20 cellular contexts compared by ENCODE assay signal in genomic region chr7:155870334-155871180, GRCh38. TPM values are rescaled to one million over a fixed set of nuclear protein-coding genes. Genes with fewer than 3 reads are reported as not detected.
DNase-seq lines count a peak whose midpoint lies in the region; ATAC-seq and TF ChIP-seq lines count a peak whose summit lies in the region.
"Had no signal": no experiment of that assay in that cellular context is flagged by ENCODE, and none has a peak within 500 bp of the region (broad histone marks: within the 10 kb centered on the region; RNA-seq: fewer than 3 reads in every experiment).

No MANE protein-coding gene starts in this region.

- H3K9ac ChIP-seq in colonic mucosa (ENCODE audit: low read depth in 2 of 2, low read length in 2 of 2), result no peak overlapping the region

- H3K27me3 ChIP-seq in colonic mucosa, result no peaks in the 10 kb centered on the region
- H3K27me3 ChIP-seq: Peyer's patch had no signal

- TF ChIP-seq CTCF in colonic mucosa (IDR thresholded peaks at IDR 0.05), result no peak

- no peaks in the 10 kb centered on the region for H3K9me3 ChIP-seq in colonic mucosa
- H3K9me3 ChIP-seq: Peyer's patch had no signal

- ATAC-seq in HG02884 (IDR thresholded peaks at IDR 0.05; ENCODE audit: unreplicated experiment), result no peak
- ATAC-seq: A549, GM12878 had no signal

- no peak overlapping the region for H3K27ac ChIP-seq in colonic mucosa
- H3K27ac ChIP-seq: C4-2B, Peyer's patch had no signal

- no peaks in the 10 kb centered on the region for H3K36me3 ChIP-seq in colonic mucosa
- H3K36me3 ChIP-seq: Peyer's patch had no signal

- intact Hi-C loops in colonic mucosa (cut with DNase I), result no loop called here

- no peak overlapping the region for H3K4me3 ChIP-seq in colonic mucosa
- H3K4me3 ChIP-seq: A549, GM12878, Peyer's patch had no signal

- H3K4me1 ChIP-seq in colonic mucosa, result no peaks in the 10 kb centered on the region
- H3K4me1 ChIP-seq: Peyer's patch had no signal

- DNase-seq in activated effector memory CD4-positive, alpha-beta T cell treated with anti-CD3 and anti-CD28 coated beads, Interleukin-2, amount 50 U/mL, for 16 hours, result peak; percentile 31
- DNase-seq in activated effector memory CD4-positive, alpha-beta T cell treated with Interleukin-2 at 50 U/mL for 16 hours, result no peak
- DNase-seq in colonic mucosa (peak; percentile 11), mesenteric fat pad (ENCODE audit: low spot score) (peak; percentile 73), hypothalamus (lab: John Stamatoyannopoulos, UW) (no peak), glomerular visceral epithelial cell (ENCODE audit: extremely low spot score) (no peak)
- DNase-seq: DMS 273 treated with DMSO at 0.1 percent for 48 hours, GDM1, GOT3, NCI-H1092 treated with DMSO at 0.1 percent for 48 hours, NCI-H1694, NCI-H2227 treated with DMSO at 0.1 percent for 48 hours, NCI-H524, Right ventricle myocardium superior had no signal

RNA-seq across cellular contexts. Expression of gene SHH, which starts 58.3 kb away (rescaled TPM):
- total RNA-seq in colonic mucosa (1 to 10 TPM; 5.6 to 8.1 TPM), mesenteric fat pad (not detected)
- total RNA-seq: GM12878, MCF 10A, Right ventricle myocardium superior had no signal

Comparison
In these comparisons a context has a peak if more than half of its experiments do, and no peak if none do; other contexts are left out.
1. DNase-seq: peak in activated effector memory CD4-positive, alpha-beta T cell treated with anti-CD3 and anti-CD28 coated beads, Interleukin-2, amount 50 U/mL, for 16 hours (single experiment), colonic mucosa (single experiment) and mesenteric fat pad (single experiment); none in activated effector memory CD4-positive, alpha-beta T cell treated with Interleukin-2 at 50 U/mL for 16 hours (single experiment), hypothalamus (0 of 51) and glomerular visceral epithelial cell (single experiment).